Comparison of ENCODE assay signal across 9 cellular contexts in the genomic region with DNA sequence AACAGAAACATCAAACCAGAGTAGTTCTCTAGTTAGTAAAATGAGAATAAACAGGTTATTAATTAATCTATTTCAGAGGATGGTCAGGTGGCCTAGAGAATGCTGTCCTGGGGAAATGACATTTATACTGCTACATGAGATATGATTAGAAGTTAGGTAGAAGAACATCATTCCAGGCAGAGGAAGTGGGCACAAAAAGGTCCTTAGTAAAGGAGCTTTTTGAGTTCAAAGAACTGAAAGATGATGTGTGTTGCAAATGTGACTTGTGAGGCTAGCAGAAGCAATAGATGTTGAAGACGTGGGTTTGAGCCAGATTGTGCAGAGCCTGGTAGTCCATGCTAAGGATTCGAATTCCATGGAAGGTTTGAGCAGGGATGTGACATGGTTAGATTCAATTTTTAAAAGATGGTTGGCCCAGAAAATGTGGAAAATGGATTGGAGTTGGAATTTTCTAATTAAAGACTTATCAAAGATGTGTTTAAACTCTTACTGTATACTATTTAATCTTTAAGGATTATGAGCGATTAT. TPM values are rescaled to one million over a fixed set of nuclear protein-coding genes. Genes with fewer than 3 reads are reported as not detected.
DNase-seq lines count a peak whose midpoint lies in the region; ATAC-seq and TF ChIP-seq lines count a peak whose summit lies in the region.
"Had no signal": no experiment of that assay in that cellular context is flagged by ENCODE, and none has a peak within 500 bp of the region (broad histone marks: within the 10 kb centered on the region; RNA-seq: fewer than 3 reads in every experiment).

No MANE protein-coding gene starts in this region.

- H2AK5ac ChIP-seq in H9 (ENCODE audit: insufficient read length, low read length), result no peak overlapping the region

- no peak for TF ChIP-seq POLR2A in body of pancreas (IDR thresholded peaks at IDR 0.05)

- H3K9me3 Mint-ChIP-seq in H9 (no peaks in the 10 kb centered on the region), activated B cell treated with CpG ODN at 0.5 μM for 24 hours (no peaks in the 10 kb centered on the region)

- intact Hi-C loops in activated B cell treated with CpG ODN at 0.5 μM for 24 hours (cut with micrococcal nuclease) (loop anchor here (1.0 to 2.0 kb wide), 2 partner anchors 15 to 34 kb away; partner anchors contain the start of gene RAB10), left lung (cut with DNase I) (no loop called here), left ventricle myocardium inferior (cut with micrococcal nuclease) (no loop called here), body of pancreas (cut with DNase I) (no loop called here)

- H3K23me2 ChIP-seq in H9 (ENCODE audit: insufficient read length, low read depth, low read length, poor library complexity, severe bottlenecking), result no peaks in the 10 kb centered on the region

- H3K4me3 Mint-ChIP-seq in H9 (peak overlapping the region in 1 of 2 experiments; percentile 30; a peak in 3 of 5 replicates), activated B cell treated with CpG ODN at 0.5 μM for 24 hours (peak overlapping the region; percentile 56)

- no peak overlapping the region for H3K18ac ChIP-seq in H9 (ENCODE audit: insufficient read length, low read depth, low read length)

- peak overlapping the region; percentile 23 to 97 (median 92); a peak in 6 of 7 replicates for H3K27ac Mint-ChIP-seq in H9
- H3K27ac Mint-ChIP-seq in activated B cell treated with CpG ODN at 0.5 μM for 24 hours, result peak overlapping the region; percentile 63

- in situ Hi-C loops in ACHN (cut with HindIII; ENCODE audit: low pct_ligation_motif_present, low pct_unique_long_range_greater_than_20kb, low sequenced_read_pairs), result no loop called here

- peaks cover 14% of the 10 kb centered on the region for H3K79me1 ChIP-seq in H9 (ENCODE audit: insufficient read depth, low read depth, low read length, poor library complexity, severe bottlenecking)

- H4K8ac ChIP-seq in H9 (replicated peaks; ENCODE audit: insufficient read length, low read depth, low read length), result no peak overlapping the region

- H3K27me3 ChIP-seq in H9 (ENCODE audit: insufficient read depth, low read length), result no peaks in the 10 kb centered on the region
- H3K27me3 ChIP-seq in left lung, result no peaks in the 10 kb centered on the region
- H3K27me3 ChIP-seq in left ventricle myocardium inferior (ENCODE audit: low read depth), result no peaks in the 10 kb centered on the region
- H3K27me3 ChIP-seq in body of pancreas, result no peaks in the 10 kb centered on the region

- H3K4me3 ChIP-seq in left lung (no peak overlapping the region), left ventricle myocardium inferior (no peak overlapping the region), body of pancreas (no peak overlapping the region)

- H3K4me1 Mint-ChIP-seq in H9 (peaks cover 44 to 45% of the 10 kb centered on the region in 2 experiments), activated B cell treated with CpG ODN at 0.5 μM for 24 hours (peaks cover 38% of the 10 kb centered on the region)

- CTCF ChIA-PET in activated B cell treated with CpG ODN at 0.5 μM for 24 hours (lab: Charles Lee), result interaction anchor here (1.1 to 2.1 kb wide), 2 partner anchors 17 to 76 kb away, joined by 3 to 6 read pairs; no protein-coding TSS in a partner anchor

- H4K91ac ChIP-seq in H9 (ENCODE audit: insufficient read length, low read depth, low read length), result no peak overlapping the region

- H4K5ac ChIP-seq in H9 (ENCODE audit: insufficient read length, low read depth, low read length), result no peak overlapping the region

- no peak overlapping the region for H3T11ph ChIP-seq in H9 (ENCODE audit: low read length)

- TF ChIP-seq CTCF in H9 (conservative IDR thresholded peaks at IDR 0.05) (no peak), activated B cell treated with CpG ODN at 0.5 μM for 24 hours (IDR thresholded peaks at IDR 0.05) (no peak), left lung (IDR thresholded peaks at IDR 0.05) (no peak), left ventricle myocardium inferior (IDR thresholded peaks at IDR 0.05; ENCODE audit: borderline replicate concordance) (no peak), body of pancreas (IDR thresholded peaks at IDR 0.05) (no peak)

- no peak for ATAC-seq in activated B cell treated with CpG ODN at 0.5 μM for 24 hours (ENCODE audit: low read depth)
- no peak for ATAC-seq in left lung
- no peak for ATAC-seq in body of pancreas

- no peak overlapping the region for H3K23ac ChIP-seq in H9 (ENCODE audit: insufficient read length, low read depth, low read length)

- no peak overlapping the region for H3K4ac ChIP-seq in H9 (ENCODE audit: low read depth, low read length)

- H2BK12ac ChIP-seq in H9 (ENCODE audit: insufficient read length, low read depth, low read length), result no peak overlapping the region

- DNase-seq in ACHN (peak; percentile 19), H9 (no peak), activated B cell treated with CpG ODN at 0.5 μM for 24 hours (no peak), left lung (no peak), NCI-H526 treated with DMSO at 0.1 percent for 48 hours (lab: John Stamatoyannopoulos, UW) (no peak), NCI-H524 (lab: John Stamatoyannopoulos, UW) (no peak), left ventricle myocardium inferior (no peak), body of pancreas (no peak)
- DNase-seq: DMS153 had no signal

- H3K27me3 Mint-ChIP-seq in H9 (ENCODE audit: low read depth), result no peaks in the 10 kb centered on the region
- H3K27me3 Mint-ChIP-seq in activated B cell treated with CpG ODN at 0.5 μM for 24 hours, result no peaks in the 10 kb centered on the region

- no peak overlapping the region for H2BK20ac ChIP-seq in H9 (ENCODE audit: low read depth, low read length, poor library complexity, severe bottlenecking)

- H3K36me3 Mint-ChIP-seq in H9 (ENCODE audit: insufficient read depth in 1 of 3, low read depth in 3 of 3) (peaks cover 0 to 17% (median 16%) of the 10 kb centered on the region in 3 experiments; a peak in 6 of 7 replicates), activated B cell treated with CpG ODN at 0.5 μM for 24 hours (ENCODE audit: low read depth) (peaks cover 29% of the 10 kb centered on the region)

- no peak overlapping the region for H3K4me2 ChIP-seq in H9 (ENCODE audit: insufficient read depth, insufficient read length, low read length)

- H3K36me3 ChIP-seq in left lung (peaks cover 0 to 9% of the 10 kb centered on the region in 2 donors), left ventricle myocardium inferior (no peaks in the 10 kb centered on the region), body of pancreas (replicated peaks in 1 of 2; ENCODE audit: insufficient read depth in 1 of 2, low read depth in 2 of 2) (no peaks in the 10 kb centered on the region)

- H2BK120ac ChIP-seq in H9 (ENCODE audit: low read depth, low read length, poor library complexity, severe bottlenecking), result no peak overlapping the region

- no CpG with 5 or more reads among the region's 3 CpGs for whole genome bisulfite sequencing in H9 (ENCODE audit: extremely low coverage, insufficient read length, low lambda C conversion rate)
- 49 to 66% methylated on average over 3 of the region's 3 CpGs for WGBS in body of pancreas, 2 donors

- peaks cover 15% of the 10 kb centered on the region; the same call in 1 of the 2 replicates for H3K79me2 ChIP-seq in H9 (ENCODE audit: insufficient read depth, low read length)

- no peak overlapping the region for H3K14ac ChIP-seq in H9 (ENCODE audit: insufficient read depth, low read length)

- POLR2A ChIA-PET in activated B cell treated with CpG ODN at 0.5 μM for 24 hours (lab: Charles Lee), result interaction anchor here (1.2 to 1.3 kb wide), 2 partner anchors 34 to 189 kb away, joined by 3 to 6 read pairs; partner anchors contain the start of gene RAB10

- no peak overlapping the region for H3K56ac ChIP-seq in H9 (ENCODE audit: insufficient read length, low read depth, low read length)

- H3K9ac ChIP-seq in H9 (ENCODE audit: extremely low read depth, insufficient read length, low read length), result no peak overlapping the region

- H2BK15ac ChIP-seq in H9 (ENCODE audit: low read depth, low read length), result no peak overlapping the region

- no peaks in the 10 kb centered on the region for H4K20me1 ChIP-seq in H9 (ENCODE audit: control insufficient read depth, insufficient read depth, insufficient read length)

- H2BK5ac ChIP-seq in H9 (ENCODE audit: insufficient read length, low read length), result no peak overlapping the region

- peaks cover 3% of the 10 kb centered on the region; the same call in 1 of the 2 replicates for H3K4me1 ChIP-seq in H9 (ENCODE audit: insufficient read depth, low read length)
- peaks cover 5 to 90% of the 10 kb centered on the region in 2 donors for H3K4me1 ChIP-seq in left lung
- H3K4me1 ChIP-seq in left ventricle myocardium inferior, result peaks cover 48% of the 10 kb centered on the region
- peaks cover 13% of the 10 kb centered on the region for H3K4me1 ChIP-seq in body of pancreas

- H3K9me3 ChIP-seq in H9 (ENCODE audit: control insufficient read depth, low read depth, low read length) (no peaks in the 10 kb centered on the region), left lung (no peaks in the 10 kb centered on the region), left ventricle myocardium inferior (replicated peaks) (no peaks in the 10 kb centered on the region), body of pancreas (no peaks in the 10 kb centered on the region)

- no peak overlapping the region for H2AFZ ChIP-seq in H9 (ENCODE audit: low read length)

- H3K27ac ChIP-seq in H9 (ENCODE audit: insufficient read length, low read depth, low read length) (peak overlapping the region; percentile 47), left lung (peak overlapping the region; percentile 17 to 77), left ventricle myocardium inferior (replicated peaks) (no peak overlapping the region), body of pancreas (peak overlapping the region in 1 of 4 donors; percentile 36)

RNA-seq across cellular contexts. Expression of gene RAB10, which starts 34.2 kb away (rescaled TPM):
- total RNA-seq in H9 (2021) (124 and 130 TPM in 2 replicates), activated B cell treated with CpG ODN at 0.5 μM for 24 hours (79.3 and 94.6 TPM in 2 replicates), left lung (100 to 1,000 TPM; 114 to 175 TPM), left ventricle myocardium inferior (86.1 TPM), body of pancreas (100 to 1,000 TPM in 1 of 2 donors, 10 to 100 TPM in 1; 41.5 to 115 TPM)
